1 cellular context compared by ENCODE assay signal in the genomic region with DNA sequence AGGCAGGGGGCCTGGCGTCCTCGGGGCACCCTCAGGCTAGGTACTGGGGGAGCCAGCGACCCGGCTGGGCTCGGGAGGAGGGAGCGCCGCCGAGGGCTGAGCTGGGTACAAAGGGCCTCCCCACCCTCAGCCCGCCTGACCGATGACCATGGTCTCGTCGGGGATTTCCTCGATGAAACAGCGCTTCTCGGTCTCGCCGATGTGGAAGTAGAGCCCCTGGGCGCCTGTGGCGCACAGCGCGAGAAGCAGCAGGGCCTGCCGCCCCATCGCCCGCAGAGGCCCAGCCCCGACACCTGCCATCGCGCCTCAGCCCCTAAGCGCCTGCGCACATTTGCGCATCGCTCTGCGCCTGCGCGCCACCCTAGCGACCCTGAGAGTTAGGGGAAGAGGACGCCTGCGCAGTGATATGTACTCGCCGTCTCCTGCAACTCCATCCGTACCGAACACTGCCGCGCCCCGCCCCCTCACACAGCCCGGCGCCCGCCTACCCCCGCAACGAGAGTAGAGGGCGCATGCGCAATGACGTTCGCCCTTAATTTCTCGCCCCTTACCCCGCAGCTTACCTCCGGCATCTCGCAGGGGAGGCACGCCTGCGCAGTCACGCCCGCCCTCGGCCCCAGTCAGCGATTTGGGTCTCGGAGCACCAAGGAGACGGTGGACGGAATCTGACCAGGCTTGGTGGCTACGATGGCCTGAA.
A peak's percentile ranks its signal among the peaks of the same experiment; 100 is the strongest.
TF ChIP-seq lines count a peak whose summit lies in the region.

A gene (minus strand): TSS at position 325 of the 697 bp plus-strand sequence. CDS start 25 bp downstream, at position 300.

TF ChIP-seq in HEK293, 187 proteins besides CTCF, POLR2A, EP300 and RAD21 (continued from another document and continues in another):
- TF ChIP-seq, protein P1, sequence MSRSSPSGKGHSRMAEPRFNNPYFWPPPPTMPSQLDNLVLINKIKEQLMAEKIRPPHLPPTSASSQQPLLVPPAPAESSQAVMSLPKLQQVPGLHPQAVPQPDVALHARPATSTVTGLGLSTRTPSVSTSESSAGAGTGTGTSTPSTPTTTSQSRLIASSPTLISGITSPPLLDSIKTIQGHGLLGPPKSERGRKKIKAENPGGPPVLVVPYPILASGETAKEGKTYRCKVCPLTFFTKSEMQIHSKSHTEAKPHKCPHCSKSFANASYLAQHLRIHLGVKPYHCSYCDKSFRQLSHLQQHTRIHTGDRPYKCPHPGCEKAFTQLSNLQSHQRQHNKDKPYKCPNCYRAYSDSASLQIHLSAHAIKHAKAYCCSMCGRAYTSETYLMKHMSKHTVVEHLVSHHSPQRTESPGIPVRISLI (tag by site-specific recombination; IDR thresholded peaks at IDR 0.05), result no peak
- TF ChIP-seq ZBTB8A (tag by site-specific recombination; IDR thresholded peaks at IDR 0.05) (peak; percentile 93), ZNF19 (tag by site-specific recombination; IDR thresholded peaks at IDR 0.05; ENCODE audit: low read depth) (no peak), ZNF112 (tag by site-specific recombination; IDR thresholded peaks at IDR 0.05) (no peak), MZF1 (tag by site-specific recombination; IDR thresholded peaks at IDR 0.05; ENCODE audit: borderline replicate concordance) (no peak), ZNF792 (tag by site-specific recombination; IDR thresholded peaks at IDR 0.05) (no peak; the same call in 1 of the 2 replicates), ZNF747 (tag by site-specific recombination; IDR thresholded peaks at IDR 0.05) (no peak), ZBTB21 (tag by site-specific recombination; IDR thresholded peaks at IDR 0.05) (no peak), ZNF501 (tag by site-specific recombination; IDR thresholded peaks at IDR 0.05) (peak; percentile 93), ZNF629 (tag by site-specific recombination; IDR thresholded peaks at IDR 0.05) (0 out of 2 replicates have a peak, but pooled peaks have one; percentile 14), ZNF514 (tag by site-specific recombination; IDR thresholded peaks at IDR 0.05) (no peak), WT1 (tag by site-specific recombination; IDR thresholded peaks at IDR 0.05) (no peak), TRIM28 (IDR thresholded peaks at IDR 0.05; ENCODE audit: borderline replicate concordance, low read length) (no peak), ZEB2 (tag by site-specific recombination; IDR thresholded peaks at IDR 0.05) (0 out of 2 replicates have a peak, but pooled peaks have one; percentile 42), BCL11A (tag by site-specific recombination; IDR thresholded peaks at IDR 0.05; ENCODE audit: low read depth) (no peak), ZNF660 (tag by site-specific recombination; IDR thresholded peaks at IDR 0.05) (peak; percentile 55; the same call in 1 of the 2 replicates), ZNF391 (tag by site-specific recombination; IDR thresholded peaks at IDR 0.05; ENCODE audit: borderline replicate concordance, low read depth) (peak; percentile 85; the same call in 1 of the 2 replicates), ZNF76 (tag by site-specific recombination; IDR thresholded peaks at IDR 0.05; ENCODE audit: borderline replicate concordance, low read depth) (peak; percentile 52; the same call in 1 of the 2 replicates), ZNF157 (tag by site-specific recombination; IDR thresholded peaks at IDR 0.05) (no peak), ZNF544 (tag by site-specific recombination; IDR thresholded peaks at IDR 0.05) (no peak), OVOL3 (tag by site-specific recombination; IDR thresholded peaks at IDR 0.05) (no peak), ZNF785 (tag by site-specific recombination; IDR thresholded peaks at IDR 0.05) (no peak), ZNF473 (tag by site-specific recombination; IDR thresholded peaks at IDR 0.05) (no peak), ZNF433 (tag by site-specific recombination; IDR thresholded peaks at IDR 0.05; ENCODE audit: low read depth) (no peak), ZNF610 (tag by site-specific recombination; IDR thresholded peaks at IDR 0.05; ENCODE audit: borderline replicate concordance) (0 out of 2 replicates have a peak, but pooled peaks have one; percentile 58), EGR2 (tag by site-specific recombination; IDR thresholded peaks at IDR 0.05; ENCODE audit: low read depth) (peak; percentile 89), ZNF843 (tag by site-specific recombination; IDR thresholded peaks at IDR 0.05) (peak; percentile 44; the same call in 1 of the 2 replicates), ZBTB1 (tag by site-specific recombination; IDR thresholded peaks at IDR 0.05) (no peak), ZNF626 (tag by site-specific recombination; IDR thresholded peaks at IDR 0.05) (no peak), ZNF623 (tag by site-specific recombination; IDR thresholded peaks at IDR 0.05) (no peak; the same call in 1 of the 2 replicates), ZBTB48 (tag by site-specific recombination; IDR thresholded peaks at IDR 0.05) (peak; percentile 53), ZNF202 (tag by site-specific recombination; IDR thresholded peaks at IDR 0.05; ENCODE audit: borderline replicate concordance) (no peak), SP3 (tag by site-specific recombination; IDR thresholded peaks at IDR 0.05) (peak; percentile 59), ZNF677 (tag by site-specific recombination; IDR thresholded peaks at IDR 0.05) (no peak), ZNF211 (tag by site-specific recombination; IDR thresholded peaks at IDR 0.05; ENCODE audit: low read depth) (no peak)
- TF ChIP-seq, protein P2, sequence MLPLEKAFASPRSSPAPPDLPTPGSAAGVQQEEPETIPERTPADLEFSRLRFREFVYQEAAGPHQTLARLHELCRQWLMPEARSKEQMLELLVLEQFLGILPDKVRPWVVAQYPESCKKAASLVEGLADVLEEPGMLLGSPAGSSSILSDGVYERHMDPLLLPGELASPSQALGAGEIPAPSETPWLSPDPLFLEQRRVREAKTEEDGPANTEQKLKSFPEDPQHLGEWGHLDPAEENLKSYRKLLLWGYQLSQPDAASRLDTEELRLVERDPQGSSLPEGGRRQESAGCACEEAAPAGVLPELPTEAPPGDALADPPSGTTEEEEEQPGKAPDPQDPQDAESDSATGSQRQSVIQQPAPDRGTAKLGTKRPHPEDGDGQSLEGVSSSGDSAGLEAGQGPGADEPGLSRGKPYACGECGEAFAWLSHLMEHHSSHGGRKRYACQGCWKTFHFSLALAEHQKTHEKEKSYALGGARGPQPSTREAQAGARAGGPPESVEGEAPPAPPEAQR (tag by site-specific recombination; IDR thresholded peaks at IDR 0.05), result no peak
- TF ChIP-seq, protein P3, sequence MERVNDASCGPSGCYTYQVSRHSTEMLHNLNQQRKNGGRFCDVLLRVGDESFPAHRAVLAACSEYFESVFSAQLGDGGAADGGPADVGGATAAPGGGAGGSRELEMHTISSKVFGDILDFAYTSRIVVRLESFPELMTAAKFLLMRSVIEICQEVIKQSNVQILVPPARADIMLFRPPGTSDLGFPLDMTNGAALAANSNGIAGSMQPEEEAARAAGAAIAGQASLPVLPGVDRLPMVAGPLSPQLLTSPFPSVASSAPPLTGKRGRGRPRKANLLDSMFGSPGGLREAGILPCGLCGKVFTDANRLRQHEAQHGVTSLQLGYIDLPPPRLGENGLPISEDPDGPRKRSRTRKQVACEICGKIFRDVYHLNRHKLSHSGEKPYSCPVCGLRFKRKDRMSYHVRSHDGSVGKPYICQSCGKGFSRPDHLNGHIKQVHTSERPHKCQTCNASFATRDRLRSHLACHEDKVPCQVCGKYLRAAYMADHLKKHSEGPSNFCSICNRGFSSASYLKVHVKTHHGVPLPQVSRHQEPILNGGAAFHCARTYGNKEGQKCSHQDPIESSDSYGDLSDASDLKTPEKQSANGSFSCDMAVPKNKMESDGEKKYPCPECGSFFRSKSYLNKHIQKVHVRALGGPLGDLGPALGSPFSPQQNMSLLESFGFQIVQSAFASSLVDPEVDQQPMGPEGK (tag by site-specific recombination; IDR thresholded peaks at IDR 0.05), result peak; percentile 93
- TF ChIP-seq, protein P4, sequence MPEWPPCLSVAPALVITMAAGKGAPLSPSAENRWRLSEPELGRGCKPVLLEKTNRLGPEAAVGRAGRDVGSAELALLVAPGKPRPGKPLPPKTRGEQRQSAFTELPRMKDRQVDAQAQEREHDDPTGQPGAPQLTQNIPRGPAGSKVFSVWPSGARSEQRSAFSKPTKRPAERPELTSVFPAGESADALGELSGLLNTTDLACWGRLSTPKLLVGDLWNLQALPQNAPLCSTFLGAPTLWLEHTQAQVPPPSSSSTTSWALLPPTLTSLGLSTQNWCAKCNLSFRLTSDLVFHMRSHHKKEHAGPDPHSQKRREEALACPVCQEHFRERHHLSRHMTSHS (tag by site-specific recombination; IDR thresholded peaks at IDR 0.05), result no peak
- TF ChIP-seq, protein P5, sequence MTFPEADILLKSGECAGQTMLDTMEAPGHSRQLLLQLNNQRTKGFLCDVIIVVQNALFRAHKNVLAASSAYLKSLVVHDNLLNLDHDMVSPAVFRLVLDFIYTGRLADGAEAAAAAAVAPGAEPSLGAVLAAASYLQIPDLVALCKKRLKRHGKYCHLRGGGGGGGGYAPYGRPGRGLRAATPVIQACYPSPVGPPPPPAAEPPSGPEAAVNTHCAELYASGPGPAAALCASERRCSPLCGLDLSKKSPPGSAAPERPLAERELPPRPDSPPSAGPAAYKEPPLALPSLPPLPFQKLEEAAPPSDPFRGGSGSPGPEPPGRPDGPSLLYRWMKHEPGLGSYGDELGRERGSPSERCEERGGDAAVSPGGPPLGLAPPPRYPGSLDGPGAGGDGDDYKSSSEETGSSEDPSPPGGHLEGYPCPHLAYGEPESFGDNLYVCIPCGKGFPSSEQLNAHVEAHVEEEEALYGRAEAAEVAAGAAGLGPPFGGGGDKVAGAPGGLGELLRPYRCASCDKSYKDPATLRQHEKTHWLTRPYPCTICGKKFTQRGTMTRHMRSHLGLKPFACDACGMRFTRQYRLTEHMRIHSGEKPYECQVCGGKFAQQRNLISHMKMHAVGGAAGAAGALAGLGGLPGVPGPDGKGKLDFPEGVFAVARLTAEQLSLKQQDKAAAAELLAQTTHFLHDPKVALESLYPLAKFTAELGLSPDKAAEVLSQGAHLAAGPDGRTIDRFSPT (tag by site-specific recombination; IDR thresholded peaks at IDR 0.05), result no peak
- TF ChIP-seq, protein P6, sequence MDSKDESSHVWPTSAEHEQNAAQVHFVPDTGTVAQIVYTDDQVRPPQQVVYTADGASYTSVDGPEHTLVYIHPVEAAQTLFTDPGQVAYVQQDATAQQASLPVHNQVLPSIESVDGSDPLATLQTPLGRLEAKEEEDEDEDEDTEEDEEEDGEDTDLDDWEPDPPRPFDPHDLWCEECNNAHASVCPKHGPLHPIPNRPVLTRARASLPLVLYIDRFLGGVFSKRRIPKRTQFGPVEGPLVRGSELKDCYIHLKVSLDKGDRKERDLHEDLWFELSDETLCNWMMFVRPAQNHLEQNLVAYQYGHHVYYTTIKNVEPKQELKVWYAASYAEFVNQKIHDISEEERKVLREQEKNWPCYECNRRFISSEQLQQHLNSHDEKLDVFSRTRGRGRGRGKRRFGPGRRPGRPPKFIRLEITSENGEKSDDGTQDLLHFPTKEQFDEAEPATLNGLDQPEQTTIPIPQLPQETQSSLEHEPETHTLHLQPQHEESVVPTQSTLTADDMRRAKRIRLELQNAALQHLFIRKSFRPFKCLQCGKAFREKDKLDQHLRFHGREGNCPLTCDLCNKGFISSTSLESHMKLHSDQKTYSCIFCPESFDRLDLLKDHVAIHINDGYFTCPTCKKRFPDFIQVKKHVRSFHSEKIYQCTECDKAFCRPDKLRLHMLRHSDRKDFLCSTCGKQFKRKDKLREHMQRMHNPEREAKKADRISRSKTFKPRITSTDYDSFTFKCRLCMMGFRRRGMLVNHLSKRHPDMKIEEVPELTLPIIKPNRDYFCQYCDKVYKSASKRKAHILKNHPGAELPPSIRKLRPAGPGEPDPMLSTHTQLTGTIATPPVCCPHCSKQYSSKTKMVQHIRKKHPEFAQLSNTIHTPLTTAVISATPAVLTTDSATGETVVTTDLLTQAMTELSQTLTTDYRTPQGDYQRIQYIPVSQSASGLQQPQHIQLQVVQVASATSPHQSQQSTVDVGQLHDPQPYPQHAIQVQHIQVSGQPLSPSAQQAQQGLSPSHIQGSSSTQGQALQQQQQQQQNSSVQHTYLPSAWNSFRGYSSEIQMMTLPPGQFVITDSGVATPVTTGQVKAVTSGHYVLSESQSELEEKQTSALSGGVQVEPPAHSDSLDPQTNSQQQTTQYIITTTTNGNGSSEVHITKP (tag by site-specific recombination; IDR thresholded peaks at IDR 0.05), result no peak
- TF ChIP-seq, protein P7, sequence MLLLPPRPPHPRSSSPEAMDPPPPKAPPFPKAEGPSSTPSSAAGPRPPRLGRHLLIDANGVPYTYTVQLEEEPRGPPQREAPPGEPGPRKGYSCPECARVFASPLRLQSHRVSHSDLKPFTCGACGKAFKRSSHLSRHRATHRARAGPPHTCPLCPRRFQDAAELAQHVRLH (tag by site-specific recombination; IDR thresholded peaks at IDR 0.05), result peak; percentile 51
- TF ChIP-seq, protein P8, sequence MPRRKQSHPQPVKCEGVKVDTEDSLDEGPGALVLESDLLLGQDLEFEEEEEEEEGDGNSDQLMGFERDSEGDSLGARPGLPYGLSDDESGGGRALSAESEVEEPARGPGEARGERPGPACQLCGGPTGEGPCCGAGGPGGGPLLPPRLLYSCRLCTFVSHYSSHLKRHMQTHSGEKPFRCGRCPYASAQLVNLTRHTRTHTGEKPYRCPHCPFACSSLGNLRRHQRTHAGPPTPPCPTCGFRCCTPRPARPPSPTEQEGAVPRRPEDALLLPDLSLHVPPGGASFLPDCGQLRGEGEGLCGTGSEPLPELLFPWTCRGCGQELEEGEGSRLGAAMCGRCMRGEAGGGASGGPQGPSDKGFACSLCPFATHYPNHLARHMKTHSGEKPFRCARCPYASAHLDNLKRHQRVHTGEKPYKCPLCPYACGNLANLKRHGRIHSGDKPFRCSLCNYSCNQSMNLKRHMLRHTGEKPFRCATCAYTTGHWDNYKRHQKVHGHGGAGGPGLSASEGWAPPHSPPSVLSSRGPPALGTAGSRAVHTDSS (tag by site-specific recombination; IDR thresholded peaks at IDR 0.05), result no peak
- TF ChIP-seq, protein P9, sequence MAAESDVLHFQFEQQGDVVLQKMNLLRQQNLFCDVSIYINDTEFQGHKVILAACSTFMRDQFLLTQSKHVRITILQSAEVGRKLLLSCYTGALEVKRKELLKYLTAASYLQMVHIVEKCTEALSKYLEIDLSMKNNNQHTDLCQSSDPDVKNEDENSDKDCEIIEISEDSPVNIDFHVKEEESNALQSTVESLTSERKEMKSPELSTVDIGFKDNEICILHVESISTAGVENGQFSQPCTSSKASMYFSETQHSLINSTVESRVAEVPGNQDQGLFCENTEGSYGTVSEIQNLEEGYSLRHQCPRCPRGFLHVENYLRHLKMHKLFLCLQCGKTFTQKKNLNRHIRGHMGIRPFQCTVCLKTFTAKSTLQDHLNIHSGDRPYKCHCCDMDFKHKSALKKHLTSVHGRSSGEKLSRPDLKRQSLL (tag by site-specific recombination; IDR thresholded peaks at IDR 0.05), result no peak
- TF ChIP-seq, protein P10, sequence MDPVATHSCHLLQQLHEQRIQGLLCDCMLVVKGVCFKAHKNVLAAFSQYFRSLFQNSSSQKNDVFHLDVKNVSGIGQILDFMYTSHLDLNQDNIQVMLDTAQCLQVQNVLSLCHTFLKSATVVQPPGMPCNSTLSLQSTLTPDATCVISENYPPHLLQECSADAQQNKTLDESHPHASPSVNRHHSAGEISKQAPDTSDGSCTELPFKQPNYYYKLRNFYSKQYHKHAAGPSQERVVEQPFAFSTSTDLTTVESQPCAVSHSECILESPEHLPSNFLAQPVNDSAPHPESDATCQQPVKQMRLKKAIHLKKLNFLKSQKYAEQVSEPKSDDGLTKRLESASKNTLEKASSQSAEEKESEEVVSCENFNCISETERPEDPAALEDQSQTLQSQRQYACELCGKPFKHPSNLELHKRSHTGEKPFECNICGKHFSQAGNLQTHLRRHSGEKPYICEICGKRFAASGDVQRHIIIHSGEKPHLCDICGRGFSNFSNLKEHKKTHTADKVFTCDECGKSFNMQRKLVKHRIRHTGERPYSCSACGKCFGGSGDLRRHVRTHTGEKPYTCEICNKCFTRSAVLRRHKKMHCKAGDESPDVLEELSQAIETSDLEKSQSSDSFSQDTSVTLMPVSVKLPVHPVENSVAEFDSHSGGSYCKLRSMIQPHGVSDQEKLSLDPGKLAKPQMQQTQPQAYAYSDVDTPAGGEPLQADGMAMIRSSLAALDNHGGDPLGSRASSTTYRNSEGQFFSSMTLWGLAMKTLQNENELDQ (tag by site-specific recombination; IDR thresholded peaks at IDR 0.05; ENCODE audit: low read depth), result no peak
